In genomic region chr6:135637701-135638100, GRCh38 we compare ENCODE assay signal across 17 cellular contexts.
DNase-seq lines count a peak whose midpoint lies in the region; ATAC-seq and TF ChIP-seq lines count a peak whose summit lies in the region.
"Had no signal": no experiment of that assay in that cellular context is flagged by ENCODE, and none has a peak within 500 bp of the region (broad histone marks: within the 10 kb centered on the region; RNA-seq: fewer than 3 reads in every experiment).

No MANE protein-coding gene starts in this region.

- no peaks in the 10 kb centered on the region for H3K27me3 Mint-ChIP-seq in activated CD4-positive, alpha-beta T cell treated with anti-CD3 and anti-CD28 coated beads, Interleukin-2, amount 10 ng/mL, durations not matched to agents 24 days and 14 days
- H3K27me3 Mint-ChIP-seq in activated CD4-positive, alpha-beta T cell treated with anti-CD3 and anti-CD28 coated beads, Interleukin-2, amount 10 ng/mL, durations not matched to agents 7 days and 5 days = peaks cover 9% of the 10 kb centered on the region
- no peaks in the 10 kb centered on the region for H3K27me3 Mint-ChIP-seq in activated T-helper 2 cell treated with anti-CD3 and anti-CD28 coated beads, Interferon-gamma antibody, Interleukin-2, Interleukin-4, amounts not matched to agents 10 μg/mL and 5 μg/mL and 100 μg/mL, durations not matched to agents 14 hours and 24 hours and 36 hours (ENCODE audit: low read depth)

- peaks cover 33% of the 10 kb centered on the region for H3K9me3 Mint-ChIP-seq in activated CD4-positive, alpha-beta T cell treated with anti-CD3 and anti-CD28 coated beads, Interleukin-2, amount 10 ng/mL, durations not matched to agents 24 days and 14 days
- peaks cover 2% of the 10 kb centered on the region for H3K9me3 Mint-ChIP-seq in activated CD4-positive, alpha-beta T cell treated with anti-CD3 and anti-CD28 coated beads, Interleukin-2, amount 10 ng/mL, durations not matched to agents 7 days and 5 days
- H3K9me3 Mint-ChIP-seq in activated T-helper 2 cell treated with anti-CD3 and anti-CD28 coated beads, Interferon-gamma antibody, Interleukin-2, Interleukin-4, amounts not matched to agents 10 μg/mL and 5 μg/mL and 100 μg/mL, durations not matched to agents 14 hours and 24 hours and 36 hours = peaks cover 44% of the 10 kb centered on the region
- H3K9me3 Mint-ChIP-seq in stimulated activated effector memory CD8-positive, alpha-beta T cell treated with anti-CD3 and anti-CD28 coated beads, Interleukin-12 subunit alpha, Interleukin-12 subunit beta, amount 100 ng/mL, for 72 hours = peaks cover 6% of the 10 kb centered on the region
- H3K9me3 Mint-ChIP-seq: CD4-positive, alpha-beta memory T cell had no signal

- POLR2A ChIA-PET in activated CD4-positive, alpha-beta T cell treated with anti-CD3 and anti-CD28 coated beads, Interleukin-2, amount 10 ng/mL, durations not matched to agents 7 days and 5 days (lab: Charles Lee) = no interaction called here

- peak overlapping the region; percentile 88 for H3K27ac Mint-ChIP-seq in activated CD4-positive, alpha-beta T cell treated with anti-CD3 and anti-CD28 coated beads, Interleukin-2, amount 10 ng/mL, durations not matched to agents 24 days and 14 days
- no peak overlapping the region for H3K27ac Mint-ChIP-seq in activated CD4-positive, alpha-beta T cell treated with anti-CD3 and anti-CD28 coated beads, Interleukin-2, amount 10 ng/mL, durations not matched to agents 7 days and 5 days
- H3K27ac Mint-ChIP-seq in activated T-helper 2 cell treated with anti-CD3 and anti-CD28 coated beads, Interferon-gamma antibody, Interleukin-2, Interleukin-4, amounts not matched to agents 10 μg/mL and 5 μg/mL and 100 μg/mL, durations not matched to agents 14 hours and 24 hours and 36 hours = peak overlapping the region; percentile 79
- H3K27ac Mint-ChIP-seq in stimulated activated effector memory CD8-positive, alpha-beta T cell treated with anti-CD3 and anti-CD28 coated beads, Interleukin-12 subunit alpha, Interleukin-12 subunit beta, amount 100 ng/mL, for 72 hours = peak overlapping the region; percentile 10
- H3K27ac Mint-ChIP-seq: CD4-positive, alpha-beta memory T cell had no signal

- peaks cover 66% of the 10 kb centered on the region for H3K36me3 Mint-ChIP-seq in activated CD4-positive, alpha-beta T cell treated with anti-CD3 and anti-CD28 coated beads, Interleukin-2, amount 10 ng/mL, durations not matched to agents 24 days and 14 days (ENCODE audit: low read depth)
- peaks cover 4% of the 10 kb centered on the region for H3K36me3 Mint-ChIP-seq in activated CD4-positive, alpha-beta T cell treated with anti-CD3 and anti-CD28 coated beads, Interleukin-2, amount 10 ng/mL, durations not matched to agents 7 days and 5 days (ENCODE audit: low read depth)
- H3K36me3 Mint-ChIP-seq in activated T-helper 2 cell treated with anti-CD3 and anti-CD28 coated beads, Interferon-gamma antibody, Interleukin-2, Interleukin-4, amounts not matched to agents 10 μg/mL and 5 μg/mL and 100 μg/mL, durations not matched to agents 14 hours and 24 hours and 36 hours (ENCODE audit: low read depth) = peaks cover 83% of the 10 kb centered on the region
- H3K36me3 Mint-ChIP-seq in stimulated activated effector memory CD8-positive, alpha-beta T cell treated with anti-CD3 and anti-CD28 coated beads, Interleukin-12 subunit alpha, Interleukin-12 subunit beta, amount 100 ng/mL, for 72 hours = peaks cover 24% of the 10 kb centered on the region
- H3K36me3 Mint-ChIP-seq: CD4-positive, alpha-beta memory T cell had no signal

- no peak for DNase-seq in activated CD4-positive, alpha-beta T cell treated with anti-CD3 and anti-CD28 coated beads, Interleukin-2, amount 10 ng/mL, durations not matched to agents 24 days and 14 days
- no peak for DNase-seq in activated CD4-positive, alpha-beta T cell treated with anti-CD3 and anti-CD28 coated beads, Interleukin-2, amount 10 ng/mL, durations not matched to agents 7 days and 5 days
- no peak for DNase-seq in activated T-helper 2 cell treated with anti-CD3 and anti-CD28 coated beads, Interferon-gamma antibody, Interleukin-2, Interleukin-4, amounts not matched to agents 10 μg/mL and 5 μg/mL and 100 μg/mL, durations not matched to agents 14 hours and 24 hours and 36 hours (ENCODE audit: low spot score)
- DNase-seq in fibroblast of gingiva (ENCODE audit: low read depth) = peak; percentile 69
- DNase-seq in stimulated activated effector memory CD8-positive, alpha-beta T cell treated with anti-CD3 and anti-CD28 coated beads, Interleukin-12 subunit alpha, Interleukin-12 subunit beta, amount 100 ng/mL, for 72 hours (ENCODE audit: low spot score in 2 of 2) = no peak
- no peak for DNase-seq in coronary artery (ENCODE audit: low spot score)
- DNase-seq in NCI-H1048 (lab: John Stamatoyannopoulos, UW) = no peak
- DNase-seq in NCI-H187 (lab: John Stamatoyannopoulos, UW) = no peak
- DNase-seq: CD4-positive, alpha-beta memory T cell; KG1; NCI-H1694 treated with DMSO at 0.1 percent for 48 hours; NCI-H2107; NCI-H510A; NCI-H748 treated with DMSO at 0.1 percent for 48 hours; NK-92 treated with Interleukin-12 subunit alpha and Interleukin-12 subunit beta, amount 100 ng/mL, for 24 hours; Peyer's patch had no signal

- CTCF ChIA-PET in activated CD4-positive, alpha-beta T cell treated with anti-CD3 and anti-CD28 coated beads, Interleukin-2, amount 10 ng/mL, durations not matched to agents 7 days and 5 days (lab: Charles Lee) = no interaction called here

- no peak overlapping the region for H3K4me3 ChIP-seq in coronary artery
- H3K4me3 ChIP-seq: BLaER1, Peyer's patch had no signal

- peak overlapping the region; percentile 44 for H3K4me3 Mint-ChIP-seq in activated CD4-positive, alpha-beta T cell treated with anti-CD3 and anti-CD28 coated beads, Interleukin-2, amount 10 ng/mL, durations not matched to agents 24 days and 14 days
- H3K4me3 Mint-ChIP-seq in activated CD4-positive, alpha-beta T cell treated with anti-CD3 and anti-CD28 coated beads, Interleukin-2, amount 10 ng/mL, durations not matched to agents 7 days and 5 days = no peak overlapping the region
- peak overlapping the region; percentile 14 for H3K4me3 Mint-ChIP-seq in activated T-helper 2 cell treated with anti-CD3 and anti-CD28 coated beads, Interferon-gamma antibody, Interleukin-2, Interleukin-4, amounts not matched to agents 10 μg/mL and 5 μg/mL and 100 μg/mL, durations not matched to agents 14 hours and 24 hours and 36 hours (ENCODE audit: low read depth)
- H3K4me3 Mint-ChIP-seq in stimulated activated effector memory CD8-positive, alpha-beta T cell treated with anti-CD3 and anti-CD28 coated beads, Interleukin-12 subunit alpha, Interleukin-12 subunit beta, amount 100 ng/mL, for 72 hours = peak overlapping the region; percentile 18
- H3K4me3 Mint-ChIP-seq: CD4-positive, alpha-beta memory T cell had no signal

- peaks cover 45% of the 10 kb centered on the region for H3K4me1 Mint-ChIP-seq in activated CD4-positive, alpha-beta T cell treated with anti-CD3 and anti-CD28 coated beads, Interleukin-2, amount 10 ng/mL, durations not matched to agents 24 days and 14 days
- H3K4me1 Mint-ChIP-seq in activated CD4-positive, alpha-beta T cell treated with anti-CD3 and anti-CD28 coated beads, Interleukin-2, amount 10 ng/mL, durations not matched to agents 7 days and 5 days = peaks cover 10% of the 10 kb centered on the region
- H3K4me1 Mint-ChIP-seq in activated T-helper 2 cell treated with anti-CD3 and anti-CD28 coated beads, Interferon-gamma antibody, Interleukin-2, Interleukin-4, amounts not matched to agents 10 μg/mL and 5 μg/mL and 100 μg/mL, durations not matched to agents 14 hours and 24 hours and 36 hours (ENCODE audit: low read depth) = peaks cover 56% of the 10 kb centered on the region
- H3K4me1 Mint-ChIP-seq in stimulated activated effector memory CD8-positive, alpha-beta T cell treated with anti-CD3 and anti-CD28 coated beads, Interleukin-12 subunit alpha, Interleukin-12 subunit beta, amount 100 ng/mL, for 72 hours = peaks cover 34% of the 10 kb centered on the region

- no peak for ATAC-seq in stimulated activated effector memory CD8-positive, alpha-beta T cell treated with anti-CD3 and anti-CD28 coated beads, Interleukin-12 subunit alpha, Interleukin-12 subunit beta, amount 100 ng/mL, for 72 hours

- TF ChIP-seq CTCF in coronary artery (IDR thresholded peaks at IDR 0.05) = no peak

- intact Hi-C loops in activated CD4-positive, alpha-beta T cell treated with anti-CD3 and anti-CD28 coated beads, Interleukin-2, amount 10 ng/mL, durations not matched to agents 24 days and 14 days (cut with micrococcal nuclease) = loop anchor here (1.0 kb wide), 1 partner anchor 9 kb away; no protein-coding TSS in a partner anchor
- intact Hi-C loops in activated T-helper 2 cell treated with anti-CD3 and anti-CD28 coated beads, Interferon-gamma antibody, Interleukin-2, Interleukin-4, amounts not matched to agents 10 μg/mL and 5 μg/mL and 100 μg/mL, durations not matched to agents 14 hours and 24 hours and 36 hours (cut with micrococcal nuclease) = loop anchor here (2.0 kb wide), 1 partner anchor 51 kb away; no protein-coding TSS in a partner anchor

- H3K27ac ChIP-seq in coronary artery = no peak overlapping the region
- H3K27ac ChIP-seq: BLaER1, Peyer's patch had no signal
